ENCODE assay signal across 8 cellular contexts in genomic region chr12:89525824-89526770, GRCh38. TPM values are rescaled to one million over a fixed set of nuclear protein-coding genes. Genes with fewer than 3 reads are reported as not detected.
DNase-seq lines count a peak whose midpoint lies in the region; ATAC-seq and TF ChIP-seq lines count a peak whose summit lies in the region.

Gene POC1B (minus strand): TSS chr12:89526047. CDS start chr12:89525895, 152 bp downstream.

- H3K4ac ChIP-seq in neuronal stem cell (ENCODE audit: low read length), result peak within 1 kb of the TSS; percentile 28

- H3K9ac ChIP-seq in SK-N-MC (ENCODE audit: insufficient read length) (peak within 1 kb of the TSS; percentile 81), neuronal stem cell (ENCODE audit: low read depth, low read length, poor library complexity) (peak within 1 kb of the TSS; percentile 90)

- H3K27me3 ChIP-seq in neuronal stem cell (ENCODE audit: control insufficient read depth in 3 of 3, insufficient read depth in 3 of 3, low read depth in 1 of 3, low read length in 3 of 3), result no peaks in the 10 kb centered on the region

- H3K36me3 Mint-ChIP-seq in activated naive CD4-positive, alpha-beta T cell treated with anti-CD3 and anti-CD28 coated beads, Interleukin-2, amount 10 ng/mL, durations not matched to agents 7 days and 5 days, result peaks cover 36% of the 10 kb centered on the region

- ATAC-seq in HG02588 (IDR thresholded peaks at IDR 0.05; ENCODE audit: unreplicated experiment), result peak; percentile 71

- peak within 1 kb of the TSS; percentile 97 for H3K18ac ChIP-seq in neuronal stem cell (ENCODE audit: low read length)

- H3K4me3 ChIP-seq in GM08714 (ENCODE audit: low read length) (peak within 1 kb of the TSS; percentile 86), NB4 (ENCODE audit: low read depth, low read length) (peak within 1 kb of the TSS; percentile 88), SK-N-MC (peak within 1 kb of the TSS; percentile 98), neuronal stem cell (ENCODE audit: low read length in 2 of 2) (peak within 1 kb of the TSS; percentile 78 to 91)

- no peaks in the 10 kb centered on the region for H3K9me3 Mint-ChIP-seq in activated naive CD4-positive, alpha-beta T cell treated with anti-CD3 and anti-CD28 coated beads, Interleukin-2, amount 10 ng/mL, durations not matched to agents 7 days and 5 days

- TF ChIP-seq CTCF in NB4 (IDR thresholded peaks at IDR 0.05; ENCODE audit: low read depth, low read length) (no peak), subcutaneous adipose tissue (IDR thresholded peaks at IDR 0.05; ENCODE audit: low read depth) (no peak)

- no peaks in the 10 kb centered on the region for H3K27me3 Mint-ChIP-seq in activated naive CD4-positive, alpha-beta T cell treated with anti-CD3 and anti-CD28 coated beads, Interleukin-2, amount 10 ng/mL, durations not matched to agents 7 days and 5 days

- H3K27ac Mint-ChIP-seq in activated naive CD4-positive, alpha-beta T cell treated with anti-CD3 and anti-CD28 coated beads, Interleukin-2, amount 10 ng/mL, durations not matched to agents 7 days and 5 days, result peak within 1 kb of the TSS; percentile 92

- DNase-seq in NB4 (ENCODE audit: low read depth) (peak; percentile 96), SK-N-MC (ENCODE audit: low read depth, low spot score) (no peak), germinal center (ENCODE audit: low spot score) (peak; percentile 79), neuronal stem cell (ENCODE audit: low spot score) (peak; percentile 72)
- DNase-seq in activated naive CD4-positive, alpha-beta T cell treated with anti-CD3 and anti-CD28 coated beads, Interleukin-2, amount 10 ng/mL, durations not matched to agents 7 days and 5 days, result peak; percentile 78

- peaks cover 3% of the 10 kb centered on the region for H3K79me1 ChIP-seq in neuronal stem cell (ENCODE audit: low read depth, low read length)

- no peak within 1 kb of the TSS for H2BK12ac ChIP-seq in neuronal stem cell (ENCODE audit: low read length)

- H2AFZ ChIP-seq in neuronal stem cell (ENCODE audit: low read length), result peak within 1 kb of the TSS; percentile 99

- CTCF ChIA-PET in activated naive CD4-positive, alpha-beta T cell treated with anti-CD3 and anti-CD28 coated beads, Interleukin-2, amount 10 ng/mL, durations not matched to agents 7 days and 5 days (lab: Charles Lee), result interaction anchor here (0.8 to 10.3 kb wide), 6 partner anchors 11 to 507 kb away, joined by 3 to 125 read pairs (median 6); no protein-coding TSS in a partner anchor

- H3K14ac ChIP-seq in neuronal stem cell (ENCODE audit: low read length), result no peak within 1 kb of the TSS

- H3K27ac ChIP-seq in SK-N-MC (peak within 1 kb of the TSS; percentile 53; the same call in 1 of the 2 replicates), neuronal stem cell (replicated peaks; ENCODE audit: low read length) (peak within 1 kb of the TSS; percentile 95)

- no peak within 1 kb of the TSS for H4K8ac ChIP-seq in neuronal stem cell (ENCODE audit: low read depth, low read length)

- H4K91ac ChIP-seq in neuronal stem cell (ENCODE audit: low read depth, low read length, poor library complexity), result no peak within 1 kb of the TSS

- H2AK5ac ChIP-seq in neuronal stem cell (ENCODE audit: low read depth, low read length), result no peak within 1 kb of the TSS

- peak within 1 kb of the TSS; percentile 72 for H2BK5ac ChIP-seq in neuronal stem cell (ENCODE audit: low read length)

- peak within 1 kb of the TSS; percentile 95 for H3K4me3 Mint-ChIP-seq in activated naive CD4-positive, alpha-beta T cell treated with anti-CD3 and anti-CD28 coated beads, Interleukin-2, amount 10 ng/mL, durations not matched to agents 7 days and 5 days

- peak within 1 kb of the TSS; percentile 94 for H3K4me2 ChIP-seq in neuronal stem cell (ENCODE audit: insufficient read depth, low read length, poor library complexity, severe bottlenecking)

- H3K9me3 ChIP-seq in SK-N-MC (ENCODE audit: low read depth, low read length), result no peaks in the 10 kb centered on the region
- no peaks in the 10 kb centered on the region for H3K9me3 ChIP-seq in neuronal stem cell (replicated peaks in 1 of 2; ENCODE audit: control insufficient read depth in 2 of 2, insufficient read depth in 1 of 2, low read depth in 1 of 2, low read length in 2 of 2)

- H2BK15ac ChIP-seq in neuronal stem cell (ENCODE audit: low read length), result peak within 1 kb of the TSS; percentile 32

- no CpG with 5 or more reads among the region's 39 CpGs for WGBS in neuronal stem cell (ENCODE audit: extremely low coverage in 2 of 2, insufficient read length in 2 of 2, insufficient replicate concordance in 1 of 2), 2 donors

- peak; percentile 34 for TF ChIP-seq POLR2A in NB4 (IDR thresholded peaks at IDR 0.05; ENCODE audit: extremely low read depth, insufficient read length)

- H2BK120ac ChIP-seq in neuronal stem cell (ENCODE audit: low read depth, low read length), result peak within 1 kb of the TSS; percentile 69

- H3K4me1 ChIP-seq in neuronal stem cell (ENCODE audit: control insufficient read depth in 2 of 2, insufficient read depth in 1 of 2, low read depth in 1 of 2, low read length in 2 of 2), result peaks cover 0 to 5% of the 10 kb centered on the region in 2 donors

- peaks cover 65% of the 10 kb centered on the region for H3K4me1 Mint-ChIP-seq in activated naive CD4-positive, alpha-beta T cell treated with anti-CD3 and anti-CD28 coated beads, Interleukin-2, amount 10 ng/mL, durations not matched to agents 7 days and 5 days

- H3K36me3 ChIP-seq in SK-N-MC (ENCODE audit: insufficient read depth, low read length), result peaks cover 7% of the 10 kb centered on the region; the same call in 1 of the 2 replicates
- peaks cover 0 to 29% of the 10 kb centered on the region in 2 donors for H3K36me3 ChIP-seq in neuronal stem cell (replicated peaks in 1 of 2; ENCODE audit: control insufficient read depth in 2 of 2, insufficient read depth in 2 of 2, low read length in 2 of 2)

- peak within 1 kb of the TSS; percentile 87 for H3K23ac ChIP-seq in neuronal stem cell (ENCODE audit: low read depth, low read length, poor library complexity)

RNA-seq across cellular contexts. Expression of gene POC1B, which starts in this region (rescaled TPM):
- polyA plus RNA-seq in neuronal stem cell (2013, experiment 1 of 2), result 19.1 TPM
- 19.1 TPM for polyA plus RNA-seq in neuronal stem cell (2013, experiment 2 of 2)
- total RNA-seq in subcutaneous adipose tissue, result 10 to 100 TPM; 17.9 to 29.7 (median 23.0) TPM
